8 cellular contexts compared by ENCODE assay signal in the genomic region with DNA sequence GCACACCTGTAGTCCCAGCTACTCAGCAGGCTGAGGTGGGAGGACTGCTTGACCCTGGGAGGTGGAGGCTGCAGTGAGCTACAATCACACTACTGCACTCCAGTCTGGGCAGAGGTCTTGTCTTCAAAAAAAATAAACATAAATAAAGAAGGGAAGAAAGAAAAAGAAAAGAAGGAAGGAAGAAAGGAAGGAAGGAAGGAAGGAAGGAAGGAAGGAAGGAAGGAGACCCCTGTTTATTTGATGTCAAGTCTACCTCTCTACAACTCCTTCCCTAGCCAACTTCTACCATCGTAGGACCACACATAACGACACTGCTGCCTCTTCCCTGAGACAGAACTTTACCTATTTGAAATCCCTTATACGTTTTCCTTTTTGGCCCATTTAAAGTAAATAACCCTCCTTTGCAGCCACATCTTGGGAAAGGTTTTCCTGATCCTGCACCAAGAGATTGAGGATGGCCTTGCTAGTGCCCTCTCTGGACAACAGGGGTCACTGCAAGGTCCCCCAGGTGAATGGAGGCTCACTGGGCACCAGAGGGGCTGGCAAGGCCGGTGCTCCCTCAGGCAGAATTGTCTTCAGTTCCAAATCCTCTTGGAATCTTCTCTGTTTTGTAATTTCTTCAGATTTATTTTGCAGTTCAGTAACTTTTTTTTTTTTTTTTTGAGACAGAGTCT.
DNase-seq lines count a peak whose midpoint lies in the region; ATAC-seq, FAIRE-seq and TF ChIP-seq lines count a peak whose summit lies in the region.

No MANE protein-coding gene starts in this region.

- H3K4me1 Mint-ChIP-seq in nephron: peaks cover 4% of the 10 kb centered on the region

- in situ Hi-C loops in astrocyte of the spinal cord (cut with HindIII; ENCODE audit: low sequenced_read_pairs): no loop called here

- H3K27me3 Mint-ChIP-seq in nephron (ENCODE audit: low read depth): no peaks in the 10 kb centered on the region

- no peak for FAIRE-seq in D721Med (lab: Jason Lieb, UNC)
- FAIRE-seq in HTR-8/SVneo (lab: Jason Lieb, UNC): no peak

- ATAC-seq in GM21381 (IDR thresholded peaks at IDR 0.05; ENCODE audit: unreplicated experiment): no peak

- no peak overlapping the region for H3K4me3 Mint-ChIP-seq in nephron

- H3K27ac Mint-ChIP-seq in nephron: peak overlapping the region in 1 of 3 experiments; percentile 28

- peaks cover 15% of the 10 kb centered on the region for H3K36me3 Mint-ChIP-seq in nephron (ENCODE audit: low read depth)

- TF ChIP-seq CTCF in D721Med (IDR thresholded peaks at IDR 0.05; ENCODE audit: insufficient read depth, missing control alignments) (peak; percentile 30), astrocyte of the spinal cord (IDR thresholded peaks at IDR 0.05; ENCODE audit: low read depth, low read length) (peak; percentile 69), nephron (IDR thresholded peaks at IDR 0.05; ENCODE audit: unreplicated experiment in 3 of 3) (peak; percentile 20 to 51 (median 28))

- no peak for DNase-seq in D721Med (ENCODE audit: insufficient read length, low spot score)
- peak; percentile 41 for DNase-seq in HTR-8/SVneo (ENCODE audit: insufficient read length, low spot score)
- peak; percentile 16 for DNase-seq in astrocyte of the spinal cord (ENCODE audit: low read depth, low spot score)
- DNase-seq in KG1 (lab: John Stamatoyannopoulos, UW): no peak
- DNase-seq in activated CD4-positive, CD25-positive, alpha-beta regulatory T cell (lab: John Stamatoyannopoulos, UW): no peak
- no peak for DNase-seq in GDM1 (lab: John Stamatoyannopoulos, UW)

- no peak overlapping the region for H3K4me3 ChIP-seq in astrocyte of the spinal cord (ENCODE audit: low read depth, low read length)

- no peaks in the 10 kb centered on the region for H3K9me3 Mint-ChIP-seq in nephron

Comparison
In these comparisons a context has a peak if more than half of its experiments do, and no peak if none do; other contexts are left out.
1. DNase-seq: peak in HTR-8/SVneo (single experiment) and astrocyte of the spinal cord (single experiment); none in D721Med (single experiment), KG1 (single experiment), activated CD4-positive, CD25-positive, alpha-beta regulatory T cell (0 of 4) and GDM1 (single experiment).
2. Peak in every context shown above with its lines, with median percentiles within 50 percentile points of each other: CTCF ChIP-seq.